Comparison of ENCODE assay signal across 1 cellular context in the genomic region with DNA sequence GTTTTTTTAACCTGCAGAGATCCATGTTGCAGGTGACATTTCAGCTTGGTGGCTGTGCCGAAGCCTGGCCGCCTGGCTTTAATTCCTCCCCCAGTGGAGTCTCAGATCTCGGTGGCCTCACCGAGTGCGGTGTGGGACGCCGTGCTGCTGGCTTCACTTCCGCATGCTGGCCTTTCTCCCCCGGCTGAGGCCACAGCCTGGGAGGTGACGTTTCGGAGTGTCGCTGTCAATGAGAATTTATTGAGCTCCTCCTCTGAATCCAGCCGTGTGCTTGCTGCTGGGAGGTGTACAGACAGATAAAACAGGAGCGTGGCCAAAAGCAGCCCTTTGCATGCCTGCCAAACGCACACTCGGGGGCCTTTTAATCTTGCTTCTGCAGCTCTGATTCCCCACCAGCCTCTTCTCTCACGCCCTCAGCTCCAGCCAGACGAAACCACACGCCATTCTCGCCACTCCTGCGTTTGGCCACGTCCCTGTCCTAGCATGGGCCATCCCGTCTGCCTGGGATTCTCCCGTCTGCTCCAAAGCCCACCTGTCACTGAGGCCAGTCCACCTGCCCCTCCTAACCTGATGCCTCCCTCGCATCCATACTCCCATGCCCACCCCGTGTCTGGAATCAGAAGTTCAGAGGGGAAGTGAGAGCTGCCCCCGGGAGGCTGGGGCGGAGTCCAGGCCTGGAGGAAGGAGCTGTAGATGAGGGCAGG.
A peak's percentile ranks its signal among the peaks of the same experiment; 100 is the strongest.
TF ChIP-seq lines count a peak whose summit lies in the region.

No MANE protein-coding gene starts in this region.

TF ChIP-seq in K562, 482 proteins besides CTCF, POLR2A, EP300 and RAD21 (continued from another document and continues in another):
- TF ChIP-seq SMARCE1 (IDR thresholded peaks at IDR 0.05) = peak; percentile 44; the same call in 1 of the 2 replicates
- peak; percentile 28; the same call in 1 of the 2 replicates for TF ChIP-seq MTA3 (IDR thresholded peaks at IDR 0.05; ENCODE audit: borderline replicate concordance)
- TF ChIP-seq STAT5A (IDR thresholded peaks at IDR 0.05; ENCODE audit: borderline replicate concordance, low read length) = peak; percentile 59; the same call in 1 of the 2 replicates
- TF ChIP-seq SMAD4 (CRISPR knock-in tag; conservative IDR thresholded peaks at IDR 0.05) = peak; percentile 91
- 0 out of 2 replicates have a peak, but pooled peaks have one; percentile 50 for TF ChIP-seq DMBX1 (CRISPR knock-in tag; IDR thresholded peaks at IDR 0.05; ENCODE audit: borderline replicate concordance)
- TF ChIP-seq, protein P1, sequence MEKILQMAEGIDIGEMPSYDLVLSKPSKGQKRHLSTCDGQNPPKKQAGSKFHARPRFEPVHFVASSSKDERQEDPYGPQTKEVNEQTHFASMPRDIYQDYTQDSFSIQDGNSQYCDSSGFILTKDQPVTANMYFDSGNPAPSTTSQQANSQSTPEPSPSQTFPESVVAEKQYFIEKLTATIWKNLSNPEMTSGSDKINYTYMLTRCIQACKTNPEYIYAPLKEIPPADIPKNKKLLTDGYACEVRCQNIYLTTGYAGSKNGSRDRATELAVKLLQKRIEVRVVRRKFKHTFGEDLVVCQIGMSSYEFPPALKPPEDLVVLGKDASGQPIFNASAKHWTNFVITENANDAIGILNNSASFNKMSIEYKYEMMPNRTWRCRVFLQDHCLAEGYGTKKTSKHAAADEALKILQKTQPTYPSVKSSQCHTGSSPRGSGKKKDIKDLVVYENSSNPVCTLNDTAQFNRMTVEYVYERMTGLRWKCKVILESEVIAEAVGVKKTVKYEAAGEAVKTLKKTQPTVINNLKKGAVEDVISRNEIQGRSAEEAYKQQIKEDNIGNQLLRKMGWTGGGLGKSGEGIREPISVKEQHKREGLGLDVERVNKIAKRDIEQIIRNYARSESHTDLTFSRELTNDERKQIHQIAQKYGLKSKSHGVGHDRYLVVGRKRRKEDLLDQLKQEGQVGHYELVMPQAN (IDR thresholded peaks at IDR 0.05; ENCODE audit: borderline replicate concordance) = peak; percentile 71; the same call in 1 of the 2 replicates
- TF ChIP-seq, protein P2, sequence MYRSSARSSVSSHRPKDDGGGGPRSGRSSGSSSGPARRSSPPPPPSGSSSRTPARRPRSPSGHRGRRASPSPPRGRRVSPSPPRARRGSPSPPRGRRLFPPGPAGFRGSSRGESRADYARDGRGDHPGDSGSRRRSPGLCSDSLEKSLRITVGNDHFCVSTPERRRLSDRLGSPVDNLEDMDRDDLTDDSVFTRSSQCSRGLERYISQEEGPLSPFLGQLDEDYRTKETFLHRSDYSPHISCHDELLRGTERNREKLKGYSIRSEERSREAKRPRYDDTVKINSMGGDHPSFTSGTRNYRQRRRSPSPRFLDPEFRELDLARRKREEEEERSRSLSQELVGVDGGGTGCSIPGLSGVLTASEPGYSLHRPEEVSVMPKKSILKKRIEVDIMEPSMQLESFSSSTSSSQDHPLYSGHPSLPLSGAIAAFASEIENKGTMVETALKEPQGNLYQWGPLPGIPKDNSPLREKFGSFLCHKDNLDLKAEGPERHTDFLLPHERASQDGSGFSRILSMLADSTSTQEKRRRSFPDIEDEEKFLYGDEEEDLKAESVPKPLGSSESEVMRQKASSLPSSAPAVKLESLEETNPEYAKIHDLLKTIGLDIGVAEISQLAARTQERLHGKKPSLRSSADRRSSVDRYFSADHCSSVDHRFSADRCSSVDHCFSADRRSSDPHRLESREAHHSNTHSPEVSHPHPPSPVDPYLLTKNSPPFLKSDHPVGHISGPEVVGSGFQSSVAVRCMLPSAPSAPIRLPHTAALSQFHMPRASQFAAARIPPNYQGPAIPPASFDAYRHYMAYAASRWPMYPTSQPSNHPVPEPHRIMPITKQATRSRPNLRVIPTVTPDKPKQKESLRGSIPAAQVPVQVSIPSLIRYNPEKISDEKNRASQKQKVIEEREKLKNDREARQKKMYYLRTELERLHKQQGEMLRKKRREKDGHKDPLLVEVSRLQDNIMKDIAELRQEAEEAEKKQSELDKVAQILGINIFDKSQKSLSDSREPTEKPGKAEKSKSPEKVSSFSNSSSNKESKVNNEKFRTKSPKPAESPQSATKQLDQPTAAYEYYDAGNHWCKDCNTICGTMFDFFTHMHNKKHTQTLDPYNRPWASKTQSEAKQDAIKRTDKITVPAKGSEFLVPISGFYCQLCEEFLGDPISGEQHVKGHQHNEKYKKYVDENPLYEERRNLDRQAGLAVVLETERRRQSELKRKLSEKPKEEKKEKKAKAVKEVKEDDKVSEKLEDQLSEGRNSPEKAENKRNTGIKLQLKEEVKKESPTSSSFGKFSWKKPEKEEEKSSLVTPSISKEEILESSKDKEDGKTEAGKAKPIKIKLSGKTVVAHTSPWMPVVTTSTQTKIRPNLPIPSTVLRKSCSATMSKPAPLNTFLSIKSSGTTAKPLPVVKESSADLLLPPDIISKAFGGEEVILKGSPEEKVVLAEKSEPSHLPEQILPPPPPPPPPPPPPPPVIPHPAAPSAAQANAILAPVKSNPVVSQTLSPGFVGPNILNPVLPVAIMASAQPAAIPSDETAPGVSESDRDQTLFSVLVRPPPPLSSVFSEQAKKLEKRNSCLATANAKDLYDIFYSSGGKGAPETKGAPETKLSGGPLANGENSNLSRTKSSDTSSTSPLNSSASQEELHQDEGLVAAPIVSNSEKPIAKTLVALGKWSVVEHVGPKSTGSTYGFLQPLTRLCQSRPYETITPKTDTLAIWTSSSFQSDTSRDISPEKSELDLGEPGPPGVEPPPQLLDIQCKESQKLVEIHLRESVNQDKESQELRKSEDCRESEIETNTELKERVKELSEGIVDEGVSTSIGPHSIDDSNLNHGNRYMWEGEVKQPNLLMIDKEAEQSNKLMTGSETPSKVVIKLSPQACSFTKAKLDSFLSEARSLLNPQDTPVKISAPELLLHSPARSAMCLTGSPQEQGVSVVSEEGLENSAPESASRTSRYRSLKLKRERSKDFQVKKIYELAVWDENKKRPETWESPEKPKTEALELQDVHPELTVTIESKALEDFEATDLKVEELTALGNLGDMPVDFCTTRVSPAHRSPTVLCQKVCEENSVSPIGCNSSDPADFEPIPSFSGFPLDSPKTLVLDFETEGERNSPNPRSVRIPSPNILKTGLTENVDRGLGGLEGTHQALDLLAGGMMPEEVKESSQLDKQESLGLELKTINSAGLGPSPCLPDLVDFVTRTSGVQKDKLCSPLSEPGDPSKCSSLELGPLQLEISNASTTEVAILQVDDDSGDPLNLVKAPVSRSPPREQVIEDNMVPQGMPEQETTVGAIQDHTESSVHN (IDR thresholded peaks at IDR 0.05; ENCODE audit: borderline replicate concordance in 1 of 2, low read depth in 1 of 2) = peak in 1 of 2 experiments; percentile 71; a peak in 2 of 4 replicates
- no peak for TF ChIP-seq MAFF (IDR thresholded peaks at IDR 0.05; ENCODE audit: low read length)
- peak; percentile 69; the same call in 1 of the 2 replicates for TF ChIP-seq LARP7 (IDR thresholded peaks at IDR 0.05)
- peak in 1 of 2 experiments; percentile 92; a peak in 2 of 4 replicates for TF ChIP-seq HDAC1 (IDR thresholded peaks at IDR 0.05)
- TF ChIP-seq, protein P3, sequence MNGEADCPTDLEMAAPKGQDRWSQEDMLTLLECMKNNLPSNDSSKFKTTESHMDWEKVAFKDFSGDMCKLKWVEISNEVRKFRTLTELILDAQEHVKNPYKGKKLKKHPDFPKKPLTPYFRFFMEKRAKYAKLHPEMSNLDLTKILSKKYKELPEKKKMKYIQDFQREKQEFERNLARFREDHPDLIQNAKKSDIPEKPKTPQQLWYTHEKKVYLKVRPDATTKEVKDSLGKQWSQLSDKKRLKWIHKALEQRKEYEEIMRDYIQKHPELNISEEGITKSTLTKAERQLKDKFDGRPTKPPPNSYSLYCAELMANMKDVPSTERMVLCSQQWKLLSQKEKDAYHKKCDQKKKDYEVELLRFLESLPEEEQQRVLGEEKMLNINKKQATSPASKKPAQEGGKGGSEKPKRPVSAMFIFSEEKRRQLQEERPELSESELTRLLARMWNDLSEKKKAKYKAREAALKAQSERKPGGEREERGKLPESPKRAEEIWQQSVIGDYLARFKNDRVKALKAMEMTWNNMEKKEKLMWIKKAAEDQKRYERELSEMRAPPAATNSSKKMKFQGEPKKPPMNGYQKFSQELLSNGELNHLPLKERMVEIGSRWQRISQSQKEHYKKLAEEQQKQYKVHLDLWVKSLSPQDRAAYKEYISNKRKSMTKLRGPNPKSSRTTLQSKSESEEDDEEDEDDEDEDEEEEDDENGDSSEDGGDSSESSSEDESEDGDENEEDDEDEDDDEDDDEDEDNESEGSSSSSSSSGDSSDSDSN (IDR thresholded peaks at IDR 0.05; ENCODE audit: borderline replicate concordance in 1 of 2, low read depth in 2 of 2, low read length in 2 of 2) = peak; percentile 38 to 81; a peak in 2 of 4 replicates
- peak; percentile 85 for TF ChIP-seq CBFA2T2 (conservative IDR thresholded peaks at IDR 0.05)
- TF ChIP-seq, protein P4, sequence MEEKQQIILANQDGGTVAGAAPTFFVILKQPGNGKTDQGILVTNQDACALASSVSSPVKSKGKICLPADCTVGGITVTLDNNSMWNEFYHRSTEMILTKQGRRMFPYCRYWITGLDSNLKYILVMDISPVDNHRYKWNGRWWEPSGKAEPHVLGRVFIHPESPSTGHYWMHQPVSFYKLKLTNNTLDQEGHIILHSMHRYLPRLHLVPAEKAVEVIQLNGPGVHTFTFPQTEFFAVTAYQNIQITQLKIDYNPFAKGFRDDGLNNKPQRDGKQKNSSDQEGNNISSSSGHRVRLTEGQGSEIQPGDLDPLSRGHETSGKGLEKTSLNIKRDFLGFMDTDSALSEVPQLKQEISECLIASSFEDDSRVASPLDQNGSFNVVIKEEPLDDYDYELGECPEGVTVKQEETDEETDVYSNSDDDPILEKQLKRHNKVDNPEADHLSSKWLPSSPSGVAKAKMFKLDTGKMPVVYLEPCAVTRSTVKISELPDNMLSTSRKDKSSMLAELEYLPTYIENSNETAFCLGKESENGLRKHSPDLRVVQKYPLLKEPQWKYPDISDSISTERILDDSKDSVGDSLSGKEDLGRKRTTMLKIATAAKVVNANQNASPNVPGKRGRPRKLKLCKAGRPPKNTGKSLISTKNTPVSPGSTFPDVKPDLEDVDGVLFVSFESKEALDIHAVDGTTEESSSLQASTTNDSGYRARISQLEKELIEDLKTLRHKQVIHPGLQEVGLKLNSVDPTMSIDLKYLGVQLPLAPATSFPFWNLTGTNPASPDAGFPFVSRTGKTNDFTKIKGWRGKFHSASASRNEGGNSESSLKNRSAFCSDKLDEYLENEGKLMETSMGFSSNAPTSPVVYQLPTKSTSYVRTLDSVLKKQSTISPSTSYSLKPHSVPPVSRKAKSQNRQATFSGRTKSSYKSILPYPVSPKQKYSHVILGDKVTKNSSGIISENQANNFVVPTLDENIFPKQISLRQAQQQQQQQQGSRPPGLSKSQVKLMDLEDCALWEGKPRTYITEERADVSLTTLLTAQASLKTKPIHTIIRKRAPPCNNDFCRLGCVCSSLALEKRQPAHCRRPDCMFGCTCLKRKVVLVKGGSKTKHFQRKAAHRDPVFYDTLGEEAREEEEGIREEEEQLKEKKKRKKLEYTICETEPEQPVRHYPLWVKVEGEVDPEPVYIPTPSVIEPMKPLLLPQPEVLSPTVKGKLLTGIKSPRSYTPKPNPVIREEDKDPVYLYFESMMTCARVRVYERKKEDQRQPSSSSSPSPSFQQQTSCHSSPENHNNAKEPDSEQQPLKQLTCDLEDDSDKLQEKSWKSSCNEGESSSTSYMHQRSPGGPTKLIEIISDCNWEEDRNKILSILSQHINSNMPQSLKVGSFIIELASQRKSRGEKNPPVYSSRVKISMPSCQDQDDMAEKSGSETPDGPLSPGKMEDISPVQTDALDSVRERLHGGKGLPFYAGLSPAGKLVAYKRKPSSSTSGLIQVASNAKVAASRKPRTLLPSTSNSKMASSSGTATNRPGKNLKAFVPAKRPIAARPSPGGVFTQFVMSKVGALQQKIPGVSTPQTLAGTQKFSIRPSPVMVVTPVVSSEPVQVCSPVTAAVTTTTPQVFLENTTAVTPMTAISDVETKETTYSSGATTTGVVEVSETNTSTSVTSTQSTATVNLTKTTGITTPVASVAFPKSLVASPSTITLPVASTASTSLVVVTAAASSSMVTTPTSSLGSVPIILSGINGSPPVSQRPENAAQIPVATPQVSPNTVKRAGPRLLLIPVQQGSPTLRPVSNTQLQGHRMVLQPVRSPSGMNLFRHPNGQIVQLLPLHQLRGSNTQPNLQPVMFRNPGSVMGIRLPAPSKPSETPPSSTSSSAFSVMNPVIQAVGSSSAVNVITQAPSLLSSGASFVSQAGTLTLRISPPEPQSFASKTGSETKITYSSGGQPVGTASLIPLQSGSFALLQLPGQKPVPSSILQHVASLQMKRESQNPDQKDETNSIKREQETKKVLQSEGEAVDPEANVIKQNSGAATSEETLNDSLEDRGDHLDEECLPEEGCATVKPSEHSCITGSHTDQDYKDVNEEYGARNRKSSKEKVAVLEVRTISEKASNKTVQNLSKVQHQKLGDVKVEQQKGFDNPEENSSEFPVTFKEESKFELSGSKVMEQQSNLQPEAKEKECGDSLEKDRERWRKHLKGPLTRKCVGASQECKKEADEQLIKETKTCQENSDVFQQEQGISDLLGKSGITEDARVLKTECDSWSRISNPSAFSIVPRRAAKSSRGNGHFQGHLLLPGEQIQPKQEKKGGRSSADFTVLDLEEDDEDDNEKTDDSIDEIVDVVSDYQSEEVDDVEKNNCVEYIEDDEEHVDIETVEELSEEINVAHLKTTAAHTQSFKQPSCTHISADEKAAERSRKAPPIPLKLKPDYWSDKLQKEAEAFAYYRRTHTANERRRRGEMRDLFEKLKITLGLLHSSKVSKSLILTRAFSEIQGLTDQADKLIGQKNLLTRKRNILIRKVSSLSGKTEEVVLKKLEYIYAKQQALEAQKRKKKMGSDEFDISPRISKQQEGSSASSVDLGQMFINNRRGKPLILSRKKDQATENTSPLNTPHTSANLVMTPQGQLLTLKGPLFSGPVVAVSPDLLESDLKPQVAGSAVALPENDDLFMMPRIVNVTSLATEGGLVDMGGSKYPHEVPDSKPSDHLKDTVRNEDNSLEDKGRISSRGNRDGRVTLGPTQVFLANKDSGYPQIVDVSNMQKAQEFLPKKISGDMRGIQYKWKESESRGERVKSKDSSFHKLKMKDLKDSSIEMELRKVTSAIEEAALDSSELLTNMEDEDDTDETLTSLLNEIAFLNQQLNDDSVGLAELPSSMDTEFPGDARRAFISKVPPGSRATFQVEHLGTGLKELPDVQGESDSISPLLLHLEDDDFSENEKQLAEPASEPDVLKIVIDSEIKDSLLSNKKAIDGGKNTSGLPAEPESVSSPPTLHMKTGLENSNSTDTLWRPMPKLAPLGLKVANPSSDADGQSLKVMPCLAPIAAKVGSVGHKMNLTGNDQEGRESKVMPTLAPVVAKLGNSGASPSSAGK (IDR thresholded peaks at IDR 0.05) = no peak
- TF ChIP-seq, protein P5, sequence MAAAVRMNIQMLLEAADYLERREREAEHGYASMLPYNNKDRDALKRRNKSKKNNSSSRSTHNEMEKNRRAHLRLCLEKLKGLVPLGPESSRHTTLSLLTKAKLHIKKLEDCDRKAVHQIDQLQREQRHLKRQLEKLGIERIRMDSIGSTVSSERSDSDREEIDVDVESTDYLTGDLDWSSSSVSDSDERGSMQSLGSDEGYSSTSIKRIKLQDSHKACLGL (CRISPR knock-in tag; IDR thresholded peaks at IDR 0.05; ENCODE audit: borderline replicate concordance, poor library complexity, severe bottlenecking) = peak; percentile 29
- peak; percentile 87 for TF ChIP-seq ELF2 (CRISPR knock-in tag; IDR thresholded peaks at IDR 0.05)
- peak; percentile 64 for TF ChIP-seq TAF1 (IDR thresholded peaks at IDR 0.05; ENCODE audit: control insufficient read depth, extremely low read depth, insufficient read depth, low read length, severe bottlenecking)
- no peak for TF ChIP-seq ILK (tag; IDR thresholded peaks at IDR 0.05; ENCODE audit: borderline replicate concordance, low read depth)
- TF ChIP-seq MXI1 (IDR thresholded peaks at IDR 0.05; ENCODE audit: low read depth, low read length) = peak; percentile 88
- TF ChIP-seq, protein P6, sequence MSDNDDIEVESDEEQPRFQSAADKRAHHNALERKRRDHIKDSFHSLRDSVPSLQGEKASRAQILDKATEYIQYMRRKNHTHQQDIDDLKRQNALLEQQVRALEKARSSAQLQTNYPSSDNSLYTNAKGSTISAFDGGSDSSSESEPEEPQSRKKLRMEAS (CRISPR knock-in tag; IDR thresholded peaks at IDR 0.05) = peak; percentile 88
- peak; percentile 80 for TF ChIP-seq CHD1 (IDR thresholded peaks at IDR 0.05; ENCODE audit: low read length)
- no peak for TF ChIP-seq FOXJ2 (tag; IDR thresholded peaks at IDR 0.05)
